Comparison of ENCODE assay signal across 9 cellular contexts in the genomic region with DNA sequence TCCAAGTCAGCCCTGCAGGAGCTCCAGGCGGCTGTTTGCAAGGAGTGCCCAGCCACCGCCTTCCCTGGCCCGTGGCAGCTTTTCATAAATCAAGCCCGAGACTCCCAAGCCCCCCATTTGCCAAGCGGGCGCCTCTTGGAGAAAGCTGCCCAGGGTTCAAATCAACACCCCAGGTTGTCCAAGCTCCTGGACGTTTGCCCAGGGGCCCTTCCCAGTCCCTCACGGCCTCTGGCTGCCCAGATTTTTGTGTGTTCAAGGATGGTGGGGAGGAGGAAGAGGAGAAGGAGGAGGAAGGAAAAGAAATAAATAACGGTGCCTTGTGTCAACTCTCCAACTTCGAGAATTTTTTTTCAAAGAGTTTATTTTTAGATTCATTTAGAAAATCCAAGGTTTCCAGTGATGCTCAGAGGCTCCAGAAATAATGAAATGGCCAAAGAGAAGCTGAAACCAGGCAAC. TPM values are rescaled to one million over a fixed set of nuclear protein-coding genes. Genes with fewer than 3 reads are reported as not detected.
DNase-seq lines count a peak whose midpoint lies in the region; ATAC-seq, FAIRE-seq and TF ChIP-seq lines count a peak whose summit lies in the region.
"Had no signal": no experiment of that assay in that cellular context is flagged by ENCODE, and none has a peak within 500 bp of the region (broad histone marks: within the 10 kb centered on the region; RNA-seq: fewer than 3 reads in every experiment).

No MANE protein-coding gene starts in this region.

- peak; percentile 4 to 12; a peak in 5 of 6 replicates for ATAC-seq in A549
- no peak for ATAC-seq in naive thymus-derived CD4-positive, alpha-beta T cell
- no peak for ATAC-seq in HG03354 (IDR thresholded peaks at IDR 0.05; ENCODE audit: poor library complexity, severe bottlenecking, unreplicated experiment)

- DNase-seq in A549 (ENCODE audit: low read depth in 1 of 2, low spot score in 1 of 2) (no peak), NT2/D1 (ENCODE audit: low read depth, low spot score) (no peak), epithelial cell of proximal tubule (ENCODE audit: low read depth) (no peak), UCSD-AML1 (lab: John Stamatoyannopoulos, UW; ENCODE audit: unreplicated experiment) (no peak), HK-2 (ENCODE audit: unreplicated experiment) (no peak), iPS-NIHi7 (ENCODE audit: extremely low spot score) (no peak)
- no peak for DNase-seq in naive thymus-derived CD4-positive, alpha-beta T cell
- DNase-seq: DND-41 had no signal

- TF ChIP-seq RAD21 in A549 (conservative IDR thresholded peaks at IDR 0.05 in 1 of 2, IDR thresholded peaks at IDR 0.05 in 1 of 2), result no peak

- H3K27ac ChIP-seq in A549, result peak overlapping the region; percentile 88 to 89
- H3K27ac ChIP-seq in naive thymus-derived CD4-positive, alpha-beta T cell (ENCODE audit: low read depth, low read length), result no peak overlapping the region

- H3K36me3 ChIP-seq in NT2/D1 (ENCODE audit: insufficient read depth, insufficient read length, low read length), result no peaks in the 10 kb centered on the region
- no peaks in the 10 kb centered on the region for H3K36me3 ChIP-seq in naive thymus-derived CD4-positive, alpha-beta T cell (ENCODE audit: control insufficient read depth in 2 of 3, insufficient read depth in 3 of 3, low read length in 3 of 3)

- TF ChIP-seq POLR2A in A549 (IDR thresholded peaks at IDR 0.05; ENCODE audit: low read length), result no peak

- H3K4me3 Mint-ChIP-seq in naive thymus-derived CD4-positive, alpha-beta T cell, result peak overlapping the region in 8 of 10 donors; percentile 32 to 84 (median 72)

- peaks cover 10 to 36% (median 19%) of the 10 kb centered on the region in 7 donors for H3K4me1 Mint-ChIP-seq in naive thymus-derived CD4-positive, alpha-beta T cell

- peaks cover 35 to 79% (median 49%) of the 10 kb centered on the region in 5 donors for H3K27me3 Mint-ChIP-seq in naive thymus-derived CD4-positive, alpha-beta T cell

- CTCF ChIA-PET in A549 (lab: Yijun Ruan, JAX), result interaction anchor here (0.7 to 4.8 kb wide), 22 partner anchors 9 to 768 kb away, joined by 3 to 25 read pairs (median 4); a partner anchor contains a TSS
- CTCF ChIA-PET in naive thymus-derived CD4-positive, alpha-beta T cell (lab: Charles Lee), result interaction anchor here (0.7 to 1.2 kb wide), 2 partner anchors 15 to 176 kb away, joined by 3 to 7 read pairs; no protein-coding TSS in a partner anchor

- H3K9me3 Mint-ChIP-seq in naive thymus-derived CD4-positive, alpha-beta T cell, result peaks cover 0 to 5% (median 2%) of the 10 kb centered on the region in 11 donors

- H3K27me3 ChIP-seq in NT2/D1 (ENCODE audit: insufficient read depth, insufficient read length), result peaks cover 52% of the 10 kb centered on the region
- H3K27me3 ChIP-seq in naive thymus-derived CD4-positive, alpha-beta T cell (ENCODE audit: control insufficient read depth in 2 of 2, insufficient read depth in 2 of 2, low read length in 2 of 2), result peaks cover 16 to 34% of the 10 kb centered on the region in 2 donors

- TF ChIP-seq EP300 in A549 (IDR thresholded peaks at IDR 0.05), result no peak

- peaks cover 45% of the 10 kb centered on the region for H3K4me1 ChIP-seq in A549
- peaks cover 7% of the 10 kb centered on the region for H3K4me1 ChIP-seq in NT2/D1 (ENCODE audit: insufficient read depth, insufficient read length)
- H3K4me1 ChIP-seq in naive thymus-derived CD4-positive, alpha-beta T cell (ENCODE audit: control insufficient read depth in 2 of 2, insufficient read depth in 2 of 2, low read length in 2 of 2), result peaks cover 9 to 11% of the 10 kb centered on the region in 2 donors

- POLR2A ChIA-PET in A549 (lab: Yijun Ruan, JAX), result interaction anchor here (0.7 to 2.9 kb wide), 4 partner anchors 18 to 177 kb away, joined by 3 to 29 read pairs (median 4); no protein-coding TSS in a partner anchor
- POLR2A ChIA-PET in naive thymus-derived CD4-positive, alpha-beta T cell (lab: Charles Lee), result interaction anchor here (0.7 to 1.1 kb wide), 3 partner anchors 10 to 71 kb away, joined by 3 to 4 read pairs (median 3); a partner anchor contains a TSS

- H3K4me3 ChIP-seq in A549, result peak overlapping the region; percentile 59
- peak overlapping the region; percentile 54 for H3K4me3 ChIP-seq in NT2/D1 (ENCODE audit: insufficient read length, low read depth)
- H3K4me3 ChIP-seq in epithelial cell of proximal tubule (ENCODE audit: low read depth, low read length), result peak overlapping the region; percentile 48
- H3K4me3 ChIP-seq in naive thymus-derived CD4-positive, alpha-beta T cell (ENCODE audit: low read length), result no peak overlapping the region

- peak overlapping the region; percentile 93 for H3K4me2 ChIP-seq in A549

- H3K9ac ChIP-seq in NT2/D1 (ENCODE audit: insufficient read length, low read depth), result peak overlapping the region; percentile 81

- H3K36me3 Mint-ChIP-seq in naive thymus-derived CD4-positive, alpha-beta T cell, result peaks cover 0 to 4% (median 0%) of the 10 kb centered on the region in 5 donors

- FAIRE-seq in A549 (lab: Jason Lieb, UNC), result no peak

- 0 out of 3 replicates have a peak, but pooled peaks cover under 1% of the 10 kb centered on the region for H3K9me3 ChIP-seq in A549
- no peaks in the 10 kb centered on the region for H3K9me3 ChIP-seq in NT2/D1 (ENCODE audit: insufficient read depth, low read length)
- peaks cover 0 to 2% (median 0%) of the 10 kb centered on the region in 3 experiments for H3K9me3 ChIP-seq in naive thymus-derived CD4-positive, alpha-beta T cell (ENCODE audit: control insufficient read depth in 2 of 3, low read length in 3 of 3)

- no peak for TF ChIP-seq CTCF in A549 (IDR thresholded peaks at IDR 0.05)
- TF ChIP-seq CTCF in epithelial cell of proximal tubule (conservative IDR thresholded peaks at IDR 0.05; ENCODE audit: low read depth, low read length), result no peak

- no peak overlapping the region for H3K27ac Mint-ChIP-seq in naive thymus-derived CD4-positive, alpha-beta T cell

- intact Hi-C loops in naive thymus-derived CD4-positive, alpha-beta T cell (cut with micrococcal nuclease), result no loop called here

- 1% methylated on average over 10 of the region's 10 CpGs for WGBS in A549 (ENCODE audit: missing lambda C conversion rate)

TF ChIP-seq in A549, 52 proteins besides CTCF, POLR2A, EP300 and RAD21:
- TF ChIP-seq, protein P1, sequence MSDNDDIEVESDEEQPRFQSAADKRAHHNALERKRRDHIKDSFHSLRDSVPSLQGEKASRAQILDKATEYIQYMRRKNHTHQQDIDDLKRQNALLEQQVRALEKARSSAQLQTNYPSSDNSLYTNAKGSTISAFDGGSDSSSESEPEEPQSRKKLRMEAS (IDR thresholded peaks at IDR 0.05), result no peak
- 0 out of 2 replicates have a peak, but pooled peaks have one; percentile 61 for TF ChIP-seq FOSB (CRISPR knock-in tag; IDR thresholded peaks at IDR 0.05)
- no peak for TF ChIP-seq CEBPB (IDR thresholded peaks at IDR 0.05)

RNA-seq across cellular contexts. Expression of a gene that starts 20.6 kb away (rescaled TPM):
- 1.6 and 2.4 TPM in 2 replicates for polyA plus RNA-seq in A549 (2011; rRNA removed)
- 0.81 and 1.2 TPM in 2 replicates for polyA plus RNA-seq in A549 (2012; cell fraction: cytosol; rRNA removed)
- polyA plus RNA-seq in A549 (2012; cell fraction: nucleus; rRNA removed), result 1.7 and 1.8 TPM in 2 replicates
- polyA plus RNA-seq in A549 (2017; fragmentation: RNase III; extraction: RNeasy Plus Mini Kit Qiagen cat#74134 plus additional on column Dnase treatment), result 0.75 to 0.99 TPM (median 0.75 TPM) in 3 replicates
- polyA minus RNA-seq in A549 (2011; rRNA and poly(A)+ RNA removed), result 1.4 and 2.4 TPM in 2 replicates
- total RNA-seq in epithelial cell of proximal tubule, result 1.4 and 1.9 TPM in 2 replicates
- 10 to 100 TPM; 39.8 to 66.8 (median 44.8) TPM for total RNA-seq in naive thymus-derived CD4-positive, alpha-beta T cell
- 10 to 100 TPM; 16.6 to 30.1 TPM for polyA plus RNA-seq in naive thymus-derived CD4-positive, alpha-beta T cell

Comparison
In these comparisons a context has a peak if more than half of its experiments do, and no peak if none do; other contexts are left out.
1. ATAC-seq: peak in A549 (2 of 2); none in naive thymus-derived CD4-positive, alpha-beta T cell (single experiment) and HG03354 (single experiment).
2. RNA of a gene that starts 20.6 kb away (total RNA-seq): 39.8 to 66.8 TPM in naive thymus-derived CD4-positive, alpha-beta T cell; 1.4 to 1.9 TPM in epithelial cell of proximal tubule; every median in the first group is over 10 times any median in the second.